1 cellular context compared by ENCODE assay signal in genomic region chr2:17748745-17749144, GRCh38.
TF ChIP-seq lines count a peak whose summit lies in the region.

No MANE protein-coding gene starts in this region.

TF ChIP-seq in GM12878, 131 proteins besides CTCF, POLR2A, EP300 and RAD21:
- TF ChIP-seq POU2F2 (IDR thresholded peaks at IDR 0.05; ENCODE audit: borderline replicate concordance, low read depth, low read length) (no peak), NR2C2 (IDR thresholded peaks at IDR 0.05; ENCODE audit: borderline replicate concordance, control insufficient read depth, insufficient read length, low read depth) (no peak), RB1 (IDR thresholded peaks at IDR 0.05; ENCODE audit: borderline replicate concordance) (no peak), MEF2A (IDR thresholded peaks at IDR 0.05; ENCODE audit: insufficient read depth, low read depth, low read length) (no peak), PML (IDR thresholded peaks at IDR 0.05; ENCODE audit: low read length) (no peak), EED (IDR thresholded peaks at IDR 0.05; ENCODE audit: low read depth) (no peak), CBX5 (IDR thresholded peaks at IDR 0.05; ENCODE audit: low read depth) (no peak), PKNOX1 (IDR thresholded peaks at IDR 0.05) (no peak), NFIC (IDR thresholded peaks at IDR 0.05; ENCODE audit: low read depth, low read length) (no peak), YBX1 (IDR thresholded peaks at IDR 0.05) (no peak), SREBF1 (IDR thresholded peaks at IDR 0.05; ENCODE audit: low read length) (no peak), SPI1 (IDR thresholded peaks at IDR 0.05; ENCODE audit: borderline replicate concordance, insufficient read depth, low read depth, low read length) (no peak)
TF ChIP-seq in GM12878: peak in this region for 0.
